In genomic region chr16:8868272-8869211, GRCh38 we compare ENCODE assay signal across 8 cellular contexts. TPM values are rescaled to one million over a fixed set of nuclear protein-coding genes. Genes with fewer than 3 reads are reported as not detected.
DNase-seq lines count a peak whose midpoint lies in the region; ATAC-seq and TF ChIP-seq lines count a peak whose summit lies in the region.

CARHSP1 (minus strand) TSS chr16:8869006; CDS start chr16:8859328, 9,678 bp downstream.

- H3K27me3 ChIP-seq in ACC112 (ENCODE audit: insufficient read depth, low read length) (no peaks in the 10 kb centered on the region), WERI-Rb-1 (ENCODE audit: insufficient read depth, low read depth, severe bottlenecking) (no peaks in the 10 kb centered on the region), breast epithelium (no peaks in the 10 kb centered on the region), spleen (replicated peaks in 1 of 7) (no peaks in the 10 kb centered on the region)

- intact Hi-C loops in breast epithelium (cut with DNase I; ENCODE audit: low total_unique reads) (loop anchor here (10.0 kb wide), 1 partner anchor 1396 kb away; no protein-coding TSS in a partner anchor), spleen (cut with DNase I; ENCODE audit: low total_unique reads) (loop anchor here (5.0 kb wide), 2 partner anchors 71 to 191 kb away; partner anchors contain the start of genes PMM2 and TMEM186)

- peaks cover 47% of the 10 kb centered on the region for H3K79me2 ChIP-seq in ACC112 (ENCODE audit: control insufficient read depth, insufficient read depth, low read length, unreplicated experiment)

- H3K9me3 ChIP-seq in WERI-Rb-1 (ENCODE audit: severe bottlenecking), result no peaks in the 10 kb centered on the region
- H3K9me3 ChIP-seq in breast epithelium, result no peaks in the 10 kb centered on the region
- H3K9me3 ChIP-seq in spleen, result no peaks in the 10 kb centered on the region

- H3K4me3 ChIP-seq in ACC112 (ENCODE audit: low read depth, low read length) (peak within 1 kb of the TSS; percentile 99), WERI-Rb-1 (ENCODE audit: low read depth, low read length) (peak within 1 kb of the TSS; percentile 91), breast epithelium (peak within 1 kb of the TSS; percentile 79 to 88 (median 85)), spleen (peak within 1 kb of the TSS; percentile 56 to 94 (median 84))

- peak within 1 kb of the TSS; percentile 53 for H2AFZ ChIP-seq in ACC112 (ENCODE audit: low read length, unreplicated experiment)

- no peak for TF ChIP-seq CTCF in WERI-Rb-1 (IDR thresholded peaks at IDR 0.05; ENCODE audit: low read depth, low read length)
- no peak for TF ChIP-seq CTCF in breast epithelium (IDR thresholded peaks at IDR 0.05)
- peak in 1 of 11 experiments; percentile 30 for TF ChIP-seq CTCF in spleen (IDR thresholded peaks at IDR 0.05 in 8 of 11, conservative IDR thresholded peaks at IDR 0.05 in 3 of 11)

- peak; percentile 52 for ATAC-seq in GM18870 (IDR thresholded peaks at IDR 0.05; ENCODE audit: unreplicated experiment)
- peak; percentile 66 for ATAC-seq in HG03108 (IDR thresholded peaks at IDR 0.05; ENCODE audit: unreplicated experiment)

- H3K4me1 ChIP-seq in ACC112 (ENCODE audit: control insufficient read depth, insufficient read depth, low read length, unreplicated experiment), result peaks cover 23% of the 10 kb centered on the region
- H3K4me1 ChIP-seq in breast epithelium, result peaks cover 0 to 17% of the 10 kb centered on the region in 2 donors
- peaks cover 31 to 77% (median 72%) of the 10 kb centered on the region in 6 donors for H3K4me1 ChIP-seq in spleen

- DNase-seq in NCI-H2196 (lab: John Stamatoyannopoulos, UW; ENCODE audit: unreplicated experiment) (peak; percentile 90), WERI-Rb-1 (peak; percentile 88), breast epithelium (ENCODE audit: low spot score in 2 of 2) (peak; percentile 76 to 79), iPS-NIHi7 (ENCODE audit: extremely low spot score) (peak; percentile 96), spleen (peak; percentile 96)

- no peaks in the 10 kb centered on the region for H3K36me3 ChIP-seq in ACC112 (ENCODE audit: insufficient read depth, low read length)
- peaks cover 43% of the 10 kb centered on the region for H3K36me3 ChIP-seq in WERI-Rb-1
- no peaks in the 10 kb centered on the region for H3K36me3 ChIP-seq in breast epithelium
- no peaks in the 10 kb centered on the region for H3K36me3 ChIP-seq in spleen

- 0 to 1% (median 1%) methylated on average over 29 to 92 of the region's 92 CpGs for WGBS in spleen, 5 donors

- TF ChIP-seq POLR2A in breast epithelium (IDR thresholded peaks at IDR 0.05) (peak; percentile 55), spleen (IDR thresholded peaks at IDR 0.05) (peak in 1 of 3 donors; percentile 42)

- H3K27ac ChIP-seq in ACC112 (ENCODE audit: low read depth, low read length) (peak within 1 kb of the TSS; percentile 40), WERI-Rb-1 (peak within 1 kb of the TSS; percentile 99), breast epithelium (peak within 1 kb of the TSS; percentile 83 to 90), spleen (peak within 1 kb of the TSS; percentile 77 to 94 (median 91))

RNA-seq across cellular contexts. Expression of gene CARHSP1, which starts in this region (rescaled TPM):
- total RNA-seq in breast epithelium (100 to 1,000 TPM in 1 of 3 donors, 10 to 100 TPM in 2; 58.6 to 126 (median 83.9) TPM), spleen (10 to 100 TPM; 45.5 to 75.2 (median 53.2) TPM)
- 10 to 100 TPM; 42.6 to 98.0 (median 84.2) TPM for polyA plus RNA-seq in spleen

Comparison
In these comparisons a context has a peak if more than half of its experiments do, and no peak if none do; other contexts are left out.
1. Peak in every context shown above with its lines: DNase-seq, ATAC-seq, H3K4me3 ChIP-seq and H3K27ac ChIP-seq.
2. H3K27ac ChIP-seq: peak in every context shown above with its lines; median percentile 99 in WERI-Rb-1; 91 in spleen; 86 in breast epithelium; 40 in ACC112.